20 cellular contexts compared by ENCODE assay signal in the genomic region with DNA sequence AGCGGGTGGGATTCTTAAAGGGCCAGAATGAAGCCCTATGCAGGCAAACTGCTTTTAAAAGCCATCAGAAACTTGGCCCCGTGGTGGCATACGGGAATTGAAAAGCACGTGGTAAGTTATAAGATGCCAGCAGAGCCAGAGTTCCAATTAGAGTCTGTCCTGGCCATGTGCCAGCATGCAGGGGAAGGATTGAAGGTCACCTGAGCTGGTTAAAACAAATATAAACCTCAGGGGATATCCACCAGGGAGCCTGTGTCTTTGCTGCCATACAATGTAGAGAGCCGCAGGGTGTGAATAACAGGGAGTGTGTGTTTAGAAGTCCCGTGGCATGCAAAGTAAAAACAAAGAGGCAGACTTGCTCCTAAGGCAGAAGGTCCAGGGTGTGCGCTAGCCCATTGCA.
"Had no signal": no experiment of that assay in that cellular context is flagged by ENCODE, and none has a peak within 500 bp of the region (broad histone marks: within the 10 kb centered on the region; RNA-seq: fewer than 3 reads in every experiment).

No MANE protein-coding gene starts in this region.

- H3K4me3 ChIP-seq: cardiac muscle cell, left ventricle myocardium inferior, psoas muscle, right atrium auricular region, spleen, thoracic aorta, upper lobe of right lung had no signal

- DNase-seq: activated CD4-positive, alpha-beta memory T cell treated with anti-CD3 and anti-CD28 coated beads for 36 hours; activated CD4-positive, alpha-beta T cell treated with anti-CD3 and anti-CD28 coated beads for 48 hours; activated naive CD4-positive, alpha-beta T cell treated with anti-CD3 and anti-CD28 coated beads for 36 hours; activated naive CD8-positive, alpha-beta T cell treated with anti-CD3 and anti-CD28 coated beads, Interleukin-2, amount 10 ng/mL, durations not matched to agents 7 days and 5 days; activated T-cell treated with anti-CD3 and anti-CD28 coated beads, Interleukin-2, amount 50 U/mL, for 48 hours; effector CD4-positive, alpha-beta T cell; erythroblast; foreskin fibroblast; immature natural killer cell; left ventricle myocardium inferior; midbrain; psoas muscle; spleen; stimulated activated CD4-positive, alpha-beta T cell treated with anti-CD3 and anti-CD28 coated beads, Interleukin-4, amount 100 ng/mL, for 1 hour; stimulated activated naive CD4-positive, alpha-beta T cell treated with Interleukin-2 at 50 U/mL for 16 hours; upper lobe of right lung had no signal

- H3K27ac ChIP-seq: cardiac muscle cell, left ventricle myocardium inferior, psoas muscle, right atrium auricular region, spleen, thoracic aorta, upper lobe of right lung had no signal

- H3K36me3 ChIP-seq: cardiac muscle cell, left ventricle myocardium inferior, right atrium auricular region, spleen, thoracic aorta, upper lobe of right lung had no signal

- ATAC-seq: natural killer cell treated with Interleukin-12 subunit alpha and Interleukin-12 subunit beta and Interleukin-15 and Interleukin-18, amount 100 ng/mL, for 72 hours; psoas muscle; upper lobe of right lung had no signal

- H3K9me3 ChIP-seq: right atrium auricular region, thoracic aorta, upper lobe of right lung had no signal

- H3K27me3 ChIP-seq: cardiac muscle cell, right atrium auricular region, spleen, upper lobe of right lung had no signal

- H3K4me1 ChIP-seq: left ventricle myocardium inferior, psoas muscle, right atrium auricular region, spleen, upper lobe of right lung had no signal
